Comparison of ENCODE assay signal across 8 cellular contexts in the genomic region with DNA sequence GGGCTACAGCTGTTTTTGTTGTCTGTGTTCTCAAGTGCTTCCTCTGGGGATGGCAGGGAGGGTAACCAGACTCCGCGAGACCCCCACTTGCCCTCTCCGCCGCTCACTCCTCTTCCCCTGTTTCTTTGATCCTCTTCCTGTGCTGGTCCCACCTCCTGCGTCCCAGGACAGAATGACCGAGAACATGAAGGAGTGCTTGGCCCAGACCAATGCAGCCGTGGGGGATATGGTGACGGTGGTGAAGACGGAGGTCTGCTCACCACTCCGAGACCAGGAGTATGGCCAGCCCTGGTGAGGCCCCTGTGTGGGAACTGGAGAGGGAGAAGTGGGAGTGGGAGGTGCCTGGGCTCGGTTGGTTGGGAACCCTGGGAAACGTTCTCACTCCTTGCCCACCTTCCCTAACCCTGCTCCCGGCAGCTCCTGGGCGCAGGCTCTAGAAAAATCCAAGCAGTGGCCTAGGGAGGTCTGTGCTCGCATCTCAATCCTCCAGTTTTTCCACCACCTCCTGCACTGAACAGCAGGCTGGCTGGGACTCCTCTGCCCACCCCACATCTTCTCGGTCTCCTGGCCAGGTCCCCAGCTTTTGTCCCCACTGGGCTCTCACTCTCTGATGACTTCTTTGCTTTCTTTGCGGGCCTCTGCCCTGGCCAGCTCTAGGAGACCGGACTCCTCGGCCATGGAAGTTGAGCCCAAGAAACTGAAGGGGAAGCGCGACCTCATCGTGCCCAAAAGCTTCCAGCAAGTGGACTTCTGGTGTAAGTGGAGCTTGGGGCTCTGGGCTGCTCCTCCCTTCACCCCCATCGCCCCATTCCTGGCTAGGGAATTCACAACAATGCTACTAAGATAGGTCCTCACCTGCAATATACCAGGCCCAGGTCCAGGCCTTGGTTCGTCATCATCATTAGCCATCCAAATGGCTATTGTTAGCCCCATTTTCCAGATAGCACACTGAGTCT. TPM values are rescaled to one million over a fixed set of nuclear protein-coding genes. Genes with fewer than 3 reads are reported as not detected.
A peak's percentile ranks its signal among the peaks of the same experiment; 100 is the strongest.
DNase-seq lines count a peak whose midpoint lies in the region; ATAC-seq and TF ChIP-seq lines count a peak whose summit lies in the region.

No MANE protein-coding gene starts in this region.

- H3K27ac ChIP-seq in ACC112 (ENCODE audit: low read depth, low read length) = no peak overlapping the region
- peak overlapping the region; percentile 62 to 95 (median 88) for H3K27ac ChIP-seq in heart left ventricle
- peak overlapping the region in 1 of 2 donors; percentile 60 for H3K27ac ChIP-seq in testis

- no peak overlapping the region for H3K27ac Mint-ChIP-seq in activated B cell treated with CpG ODN at 0.5 μM for 24 hours
- peak overlapping the region; percentile 85 for H3K27ac Mint-ChIP-seq in osteocyte (ENCODE audit: unreplicated experiment)

- H3K36me3 ChIP-seq in ACC112 (ENCODE audit: insufficient read depth, low read length) (no peaks in the 10 kb centered on the region; the same call in 1 of the 2 replicates), heart left ventricle (peaks cover 0 to 41% (median 19%) of the 10 kb centered on the region in 9 donors), testis (ENCODE audit: low read depth, missing control alignments) (no peaks in the 10 kb centered on the region)

- H3K36me3 Mint-ChIP-seq in activated B cell treated with CpG ODN at 0.5 μM for 24 hours (ENCODE audit: low read depth) = peaks cover 4% of the 10 kb centered on the region
- no peaks in the 10 kb centered on the region for H3K36me3 Mint-ChIP-seq in osteocyte (ENCODE audit: unreplicated experiment)

- no peaks in the 10 kb centered on the region for H3K79me2 ChIP-seq in ACC112 (ENCODE audit: control insufficient read depth, insufficient read depth, low read length, unreplicated experiment)

- H2AFZ ChIP-seq in ACC112 (ENCODE audit: low read length, unreplicated experiment) = no peak overlapping the region

- 61 to 69% (median 66%) methylated on average over 22 to 24 of the region's 24 CpGs for WGBS in heart left ventricle, 4 donors
- WGBS in testis, 2 donors = 64 to 70% methylated on average over 24 of the region's 24 CpGs

- intact Hi-C loops in activated B cell treated with CpG ODN at 0.5 μM for 24 hours (cut with micrococcal nuclease) (loop anchor here (2.0 kb wide), 2 partner anchors 17 to 35 kb away; a partner anchor contains a TSS), heart left ventricle (cut with DNase I) (loop anchor here in 6 of 10 donors (2.0 to 5.0 kb wide), 6 partner anchors 27 to 110 kb away; a partner anchor contains a TSS), testis (cut with DNase I; ENCODE audit: low total_unique reads) (loop anchor here (10.0 kb wide), 1 partner anchor 53 kb away; no protein-coding TSS in a partner anchor)

- CTCF ChIA-PET in activated B cell treated with CpG ODN at 0.5 μM for 24 hours (lab: Charles Lee) = no interaction called here

- H3K9me3 ChIP-seq in heart left ventricle = no peaks in the 10 kb centered on the region
- H3K9me3 ChIP-seq in testis = no peaks in the 10 kb centered on the region

- H3K4me3 Mint-ChIP-seq in activated B cell treated with CpG ODN at 0.5 μM for 24 hours (peak overlapping the region; percentile 50), osteocyte (ENCODE audit: unreplicated experiment) (peak overlapping the region; percentile 64)

- H3K4me1 ChIP-seq in ACC112 (ENCODE audit: control insufficient read depth, insufficient read depth, low read length, unreplicated experiment) (peaks cover 14% of the 10 kb centered on the region), heart left ventricle (peaks cover 0 to 45% (median 24%) of the 10 kb centered on the region in 12 donors), testis (peaks cover 16% of the 10 kb centered on the region)

- H3K27me3 ChIP-seq in ACC112 (ENCODE audit: insufficient read depth, low read length) = no peaks in the 10 kb centered on the region
- peaks cover 0 to 12% (median 0%) of the 10 kb centered on the region in 9 donors for H3K27me3 ChIP-seq in heart left ventricle
- H3K27me3 ChIP-seq in testis = no peaks in the 10 kb centered on the region

- H3K9me3 Mint-ChIP-seq in activated B cell treated with CpG ODN at 0.5 μM for 24 hours = no peaks in the 10 kb centered on the region
- no peaks in the 10 kb centered on the region for H3K9me3 Mint-ChIP-seq in osteocyte (ENCODE audit: unreplicated experiment)

- no peak for TF ChIP-seq CTCF in activated B cell treated with CpG ODN at 0.5 μM for 24 hours (IDR thresholded peaks at IDR 0.05)
- TF ChIP-seq CTCF in heart left ventricle (IDR thresholded peaks at IDR 0.05) = no peak
- TF ChIP-seq CTCF in osteocyte (IDR thresholded peaks at IDR 0.05) = no peak
- no peak for TF ChIP-seq CTCF in testis (IDR thresholded peaks at IDR 0.05)

- ATAC-seq in activated B cell treated with CpG ODN at 0.5 μM for 24 hours (ENCODE audit: low read depth) = no peak
- peak in 2 of 4 donors; percentile 3 to 5 for ATAC-seq in heart left ventricle
- ATAC-seq in GM18870 (IDR thresholded peaks at IDR 0.05; ENCODE audit: unreplicated experiment) = no peak
- no peak for ATAC-seq in HG02759 (IDR thresholded peaks at IDR 0.05; ENCODE audit: unreplicated experiment)

- POLR2A ChIA-PET in activated B cell treated with CpG ODN at 0.5 μM for 24 hours (lab: Charles Lee) = no interaction called here

- H3K4me1 Mint-ChIP-seq in activated B cell treated with CpG ODN at 0.5 μM for 24 hours = peaks cover 24% of the 10 kb centered on the region
- H3K4me1 Mint-ChIP-seq in osteocyte (ENCODE audit: unreplicated experiment) = peaks cover 42% of the 10 kb centered on the region

- DNase-seq in activated B cell treated with CpG ODN at 0.5 μM for 24 hours (no peak), heart left ventricle (peak in 1 of 5 donors; percentile 41), osteocyte (ENCODE audit: extremely low spot score, unreplicated experiment) (no peak), germinal center (ENCODE audit: low spot score) (no peak), testis (no peak)

- H3K4me3 ChIP-seq in ACC112 (ENCODE audit: low read depth, low read length) = peak overlapping the region; percentile 77
- H3K4me3 ChIP-seq in heart left ventricle = peak overlapping the region in 11 of 12 donors; percentile 34 to 83 (median 63)
- H3K4me3 ChIP-seq in testis = peak overlapping the region in 1 of 2 donors; percentile 58

- H3K27me3 Mint-ChIP-seq in activated B cell treated with CpG ODN at 0.5 μM for 24 hours (peaks cover 8% of the 10 kb centered on the region), osteocyte (ENCODE audit: unreplicated experiment) (no peaks in the 10 kb centered on the region)

- no peak for TF ChIP-seq POLR2A in heart left ventricle (IDR thresholded peaks at IDR 0.05)
- no peak for TF ChIP-seq POLR2A in testis (IDR thresholded peaks at IDR 0.05)

RNA-seq across cellular contexts. Expression of a gene that starts 35.4 kb away (rescaled TPM):
- total RNA-seq in activated B cell treated with CpG ODN at 0.5 μM for 24 hours = 22.0 and 23.6 TPM in 2 replicates
- total RNA-seq in heart left ventricle = 10 to 100 TPM; 14.7 to 29.6 (median 18.2) TPM
- 10 to 100 TPM in 1 of 2 donors, 1 to 10 TPM in 1; 4.5 to 19.2 TPM for polyA plus RNA-seq in heart left ventricle
- total RNA-seq in osteocyte = 22.9 and 25.4 TPM in 2 replicates
- total RNA-seq in testis = 10 to 100 TPM; 13.6 to 15.9 TPM
- polyA plus RNA-seq in testis (ENCODE audit: insufficient read depth, low read depth, low replicate concordance) = 6.4 TPM
